Comparison of ENCODE assay signal across 9 cellular contexts in genomic region chr12:13390381-13390856, GRCh38.
DNase-seq lines count a peak whose midpoint lies in the region; ATAC-seq and TF ChIP-seq lines count a peak whose summit lies in the region.
"Had no signal": no experiment of that assay in that cellular context is flagged by ENCODE, and none has a peak within 500 bp of the region (broad histone marks: within the 10 kb centered on the region; RNA-seq: fewer than 3 reads in every experiment).

No MANE protein-coding gene starts in this region.

- H3K4me3 Mint-ChIP-seq in GM23338 (no peak overlapping the region), Caco-2 (ENCODE audit: unreplicated experiment) (no peak overlapping the region)
- H3K4me3 Mint-ChIP-seq: activated naive CD8-positive, alpha-beta T cell had no signal

- H3K9ac ChIP-seq in rectal smooth muscle tissue (ENCODE audit: low read length): no peak overlapping the region

- DNase-seq in H4 (ENCODE audit: low spot score) (peak; percentile 97), RPMI7951 (ENCODE audit: low read depth) (peak; percentile 92), glomerular visceral epithelial cell (ENCODE audit: extremely low spot score) (peak; percentile 45), GM23338 (ENCODE audit: low spot score) (no peak), Caco-2 (no peak)
- DNase-seq in effector memory CD4-positive, alpha-beta T cell: no peak

- intact Hi-C loops in Caco-2 (cut with micrococcal nuclease; ENCODE audit: unreplicated experiment): no loop called here

- H3K4me3 ChIP-seq in rectal smooth muscle tissue (ENCODE audit: low read length) (no peak overlapping the region), GM23338 (no peak overlapping the region), Caco-2 (ENCODE audit: low read depth, low read length) (no peak overlapping the region)
- H3K4me3 ChIP-seq in effector memory CD4-positive, alpha-beta T cell (ENCODE audit: insufficient read depth, low read depth, low read length, poor library complexity, severe bottlenecking): no peak overlapping the region

- H3F3A ChIP-seq in GM23338 (replicated peaks; ENCODE audit: low read depth): no peaks in the 10 kb centered on the region

- peaks cover 16% of the 10 kb centered on the region for H3K9me2 ChIP-seq in GM23338 (ENCODE audit: insufficient read depth)

- H3K4me1 ChIP-seq in rectal smooth muscle tissue (ENCODE audit: control insufficient read depth, insufficient read depth, low read length) (peaks cover 9% of the 10 kb centered on the region), GM23338 (ENCODE audit: insufficient read depth) (0 out of 2 replicates have a peak, but pooled peaks cover 5% of the 10 kb centered on the region), Caco-2 (no peaks in the 10 kb centered on the region)
- H3K4me1 ChIP-seq in effector memory CD4-positive, alpha-beta T cell (ENCODE audit: control insufficient read depth, insufficient read depth, low read length, poor library complexity, severe bottlenecking): no peaks in the 10 kb centered on the region

- no peak overlapping the region for H2AFZ ChIP-seq in GM23338

- H4K20me1 ChIP-seq in GM23338 (replicated peaks; ENCODE audit: insufficient read depth): no peaks in the 10 kb centered on the region

- H3K27me3 Mint-ChIP-seq in GM23338 (ENCODE audit: insufficient read depth, low read depth, poor library complexity): no peaks in the 10 kb centered on the region
- no peaks in the 10 kb centered on the region for H3K27me3 Mint-ChIP-seq in Caco-2 (ENCODE audit: insufficient read depth, unreplicated experiment)

- peak overlapping the region; percentile 28 for H3K27ac ChIP-seq in rectal smooth muscle tissue (ENCODE audit: low read depth, low read length)
- no peak overlapping the region for H3K27ac ChIP-seq in GM23338 (ENCODE audit: low read depth)
- no peak overlapping the region for H3K27ac ChIP-seq in effector memory CD4-positive, alpha-beta T cell (ENCODE audit: insufficient read depth, low read length, poor library complexity, severe bottlenecking)

- H3K36me3 Mint-ChIP-seq in GM23338 (ENCODE audit: low read depth) (0 out of 3 replicates have a peak, but pooled peaks cover 3% of the 10 kb centered on the region), Caco-2 (ENCODE audit: insufficient read depth, unreplicated experiment) (no peaks in the 10 kb centered on the region)
- H3K36me3 Mint-ChIP-seq: activated naive CD8-positive, alpha-beta T cell had no signal

- no peak for ATAC-seq in GM23338
- ATAC-seq in GM21390 (IDR thresholded peaks at IDR 0.05; ENCODE audit: unreplicated experiment): no peak

- H3K4me1 Mint-ChIP-seq in GM23338 (peaks cover 4% of the 10 kb centered on the region; the same call in 2 of the 3 replicates), Caco-2 (ENCODE audit: low read depth, unreplicated experiment) (no peaks in the 10 kb centered on the region)

- H3K9me3 Mint-ChIP-seq in GM23338 (0 out of 3 replicates have a peak, but pooled peaks cover 4% of the 10 kb centered on the region), Caco-2 (ENCODE audit: unreplicated experiment) (peaks cover 9% of the 10 kb centered on the region)

- CTCF ChIA-PET in Caco-2 (lab: Charles Lee): no interaction called here

- no TSS peak for BruUV-seq in Caco-2 (replicated peaks; lab: Mats Ljungman, UMichigan)

- TF ChIP-seq CTCF in GM23338 (conservative IDR thresholded peaks at IDR 0.05; ENCODE audit: low read depth in 2 of 2) (no peak), Caco-2 (IDR thresholded peaks at IDR 0.05; ENCODE audit: insufficient read depth in 1 of 2, low read depth in 1 of 2, low read length in 1 of 2, severe bottlenecking in 1 of 2, unreplicated experiment in 1 of 2) (no peak)

- H3K79me2 ChIP-seq in GM23338 (replicated peaks; ENCODE audit: insufficient read depth): no peaks in the 10 kb centered on the region

- H3K27ac Mint-ChIP-seq in GM23338 (no peak overlapping the region), Caco-2 (ENCODE audit: unreplicated experiment) (no peak overlapping the region)
- H3K27ac Mint-ChIP-seq: activated naive CD8-positive, alpha-beta T cell had no signal

- H3K9me3 ChIP-seq in effector memory CD4-positive, alpha-beta T cell (ENCODE audit: control insufficient read depth, low read length): no peaks in the 10 kb centered on the region
- no peaks in the 10 kb centered on the region for H3K9me3 ChIP-seq in Caco-2

- H3K36me3 ChIP-seq in rectal smooth muscle tissue (ENCODE audit: control insufficient read depth, insufficient read depth, low read length): no peaks in the 10 kb centered on the region
- H3K36me3 ChIP-seq in GM23338 (ENCODE audit: insufficient read depth): no peaks in the 10 kb centered on the region
- no peaks in the 10 kb centered on the region for H3K36me3 ChIP-seq in effector memory CD4-positive, alpha-beta T cell (ENCODE audit: control insufficient read depth, insufficient read depth, low read length)
- H3K36me3 ChIP-seq in Caco-2 (ENCODE audit: control insufficient read depth, insufficient read depth, low read length): no peaks in the 10 kb centered on the region

- H3K27me3 ChIP-seq in rectal smooth muscle tissue (ENCODE audit: control insufficient read depth, insufficient read depth, low read length) (no peaks in the 10 kb centered on the region), GM23338 (ENCODE audit: insufficient read depth) (no peaks in the 10 kb centered on the region), Caco-2 (replicated peaks; ENCODE audit: control insufficient read depth, insufficient read depth, low read length) (no peaks in the 10 kb centered on the region)
- no peaks in the 10 kb centered on the region for H3K27me3 ChIP-seq in effector memory CD4-positive, alpha-beta T cell (replicated peaks; ENCODE audit: control insufficient read depth, insufficient read depth, low read length, poor library complexity, severe bottlenecking)

- H3K4me2 ChIP-seq in GM23338: no peak overlapping the region

- POLR2A ChIA-PET in Caco-2 (lab: Charles Lee): no interaction called here

TF ChIP-seq in GM23338, 12 proteins besides CTCF, POLR2A, EP300 and RAD21:
- TF ChIP-seq CREB1 (CRISPR knock-in tag; IDR thresholded peaks at IDR 0.05; ENCODE audit: low read depth): no peak
- no peak for TF ChIP-seq ZNF462 (CRISPR knock-in tag; IDR thresholded peaks at IDR 0.05)

Comparison
In these comparisons a context has a peak if more than half of its experiments do, and no peak if none do; other contexts are left out.
1. DNase-seq: peak in H4 (single experiment), RPMI7951 (single experiment) and glomerular visceral epithelial cell (single experiment); none in GM23338 (single experiment), effector memory CD4-positive, alpha-beta T cell (0 of 3) and Caco-2 (0 of 2).